Comparison of ENCODE assay signal across 8 cellular contexts in the genomic region with DNA sequence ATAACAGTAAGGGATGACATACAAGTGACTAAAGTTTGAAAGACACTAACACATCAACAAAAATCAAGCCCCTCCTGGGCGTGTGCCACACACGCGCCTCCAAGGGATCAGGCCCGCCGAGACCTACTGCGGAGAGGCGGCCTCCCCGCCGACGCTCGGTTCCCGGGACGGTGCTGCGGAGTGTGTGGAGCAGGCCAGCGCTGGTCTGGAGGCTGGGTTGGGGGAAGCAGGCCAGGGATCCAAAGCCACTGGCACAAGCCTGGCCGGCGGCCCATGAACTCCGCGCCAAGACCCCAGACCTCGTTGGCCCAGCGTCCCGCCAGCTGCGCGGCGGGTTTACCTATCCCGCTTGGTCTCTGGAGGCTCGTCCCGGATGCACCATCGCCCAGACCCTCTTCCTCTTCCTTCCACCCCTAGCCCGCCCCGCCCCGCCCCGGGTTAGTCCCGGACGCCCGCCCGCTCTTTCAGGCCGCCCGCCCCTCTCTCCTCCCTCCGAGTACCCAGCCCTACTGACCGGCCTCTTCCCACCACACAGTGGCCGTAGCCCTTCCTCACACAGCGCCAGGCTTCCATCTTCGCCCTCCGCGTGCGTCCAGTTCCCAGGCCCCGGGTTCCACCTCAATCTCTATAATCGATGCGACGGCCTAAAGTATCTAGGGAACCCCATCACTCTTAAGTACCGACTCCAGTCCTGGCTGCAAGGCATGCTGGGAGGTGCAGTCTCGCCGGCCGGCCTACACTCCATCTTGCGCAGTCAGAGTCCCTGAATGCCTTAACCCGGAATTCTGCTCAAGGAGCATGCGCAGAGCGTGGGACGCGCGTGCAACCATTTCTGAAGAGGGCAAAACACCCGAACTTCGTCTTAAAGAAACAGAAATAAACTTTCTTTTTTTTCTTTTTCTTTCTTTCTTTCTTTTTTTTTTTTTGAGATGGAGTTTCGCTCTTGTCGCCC. TPM values are rescaled to one million over a fixed set of nuclear protein-coding genes. Genes with fewer than 3 reads are reported as not detected.
DNase-seq lines count a peak whose midpoint lies in the region; ATAC-seq and TF ChIP-seq lines count a peak whose summit lies in the region.

A gene with protein sequence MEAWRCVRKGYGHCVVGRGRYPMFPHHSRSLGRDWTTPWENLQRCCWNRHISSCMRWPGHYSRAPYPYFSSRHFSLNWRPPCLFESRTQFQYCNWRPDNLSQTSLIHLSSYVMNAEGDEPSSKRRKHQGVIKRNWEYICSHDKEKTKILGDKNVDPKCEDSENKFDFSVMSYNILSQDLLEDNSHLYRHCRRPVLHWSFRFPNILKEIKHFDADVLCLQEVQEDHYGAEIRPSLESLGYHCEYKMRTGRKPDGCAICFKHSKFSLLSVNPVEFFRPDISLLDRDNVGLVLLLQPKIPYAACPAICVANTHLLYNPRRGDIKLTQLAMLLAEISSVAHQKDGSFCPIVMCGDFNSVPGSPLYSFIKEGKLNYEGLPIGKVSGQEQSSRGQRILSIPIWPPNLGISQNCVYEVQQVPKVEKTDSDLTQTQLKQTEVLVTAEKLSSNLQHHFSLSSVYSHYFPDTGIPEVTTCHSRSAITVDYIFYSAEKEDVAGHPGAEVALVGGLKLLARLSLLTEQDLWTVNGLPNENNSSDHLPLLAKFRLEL (minus strand): TSS at position 769 of the 952 bp plus-strand sequence. CDS start 196 bp downstream, at position 573.

- no peaks in the 10 kb centered on the region for H3K9me3 ChIP-seq in BE2C
- H3K9me3 ChIP-seq in colonic mucosa = no peaks in the 10 kb centered on the region

- no peaks in the 10 kb centered on the region; the same call in 1 of the 2 replicates for H3K36me3 ChIP-seq in BE2C
- H3K36me3 ChIP-seq in colonic mucosa = no peaks in the 10 kb centered on the region

- intact Hi-C loops in colonic mucosa (cut with DNase I) = no loop called here

- H3K9ac ChIP-seq in colonic mucosa (ENCODE audit: low read depth in 2 of 2, low read length in 2 of 2) = peak within 1 kb of the TSS; percentile 88 to 90

- H3K4me3 ChIP-seq in BE2C (ENCODE audit: low read depth, low read length) (peak within 1 kb of the TSS; percentile 85), colonic mucosa (peak within 1 kb of the TSS; percentile 93)

- H3K27me3 ChIP-seq in BE2C (no peaks in the 10 kb centered on the region), colonic mucosa (no peaks in the 10 kb centered on the region)

- peak within 1 kb of the TSS; percentile 95 for H3K27ac ChIP-seq in colonic mucosa

- H3K4me1 ChIP-seq in BE2C (0 out of 2 replicates have a peak, but pooled peaks cover 3% of the 10 kb centered on the region), colonic mucosa (peaks cover 8% of the 10 kb centered on the region)

- TF ChIP-seq CTCF in BE2C (IDR thresholded peaks at IDR 0.05; ENCODE audit: low read depth, low read length) = no peak
- TF ChIP-seq CTCF in colonic mucosa (IDR thresholded peaks at IDR 0.05) = no peak

- peak; percentile 95 for DNase-seq in BE2C
- peak; percentile 81 for DNase-seq in GM19240 (ENCODE audit: insufficient read length, low spot score)
- peak; percentile 89 to 93 for DNase-seq in NCI-H526 (lab: John Stamatoyannopoulos, UW)
- DNase-seq in activated CD4-positive, alpha-beta T cell treated with anti-CD3 and anti-CD28 coated beads for 48 hours = peak; percentile 97
- DNase-seq in colonic mucosa = peak; percentile 97
- peak; percentile 98 for DNase-seq in kidney tubule cell (ENCODE audit: low spot score)
- peak; percentile 85 to 93 (median 90) for DNase-seq in stimulated activated CD4-positive, alpha-beta T cell treated with anti-CD3 and anti-CD28 coated beads, Interleukin-1b, Interleukin-23, amount 100 ng/mL, for 24 hours (ENCODE audit: low read depth in 4 of 4, low spot score in 1 of 4)

- peak; percentile 96 for ATAC-seq in HG03460 (IDR thresholded peaks at IDR 0.05; ENCODE audit: unreplicated experiment)

RNA-seq across cellular contexts. Expression of the gene that starts here (rescaled TPM):
- polyA plus RNA-seq in BE2C (2012; ENCODE audit: insufficient read depth, insufficient read length, low read depth) = 23.7 TPM
- 10 to 100 TPM; 19.0 to 20.6 TPM for total RNA-seq in colonic mucosa

Comparison
In these comparisons a context has a peak if more than half of its experiments do, and no peak if none do; other contexts are left out.
1. Peak in every context shown above with its lines: DNase-seq, ATAC-seq, H3K4me3 ChIP-seq and H3K27ac ChIP-seq.